8 cellular contexts compared by ENCODE assay signal in genomic region chr6:75602164-75602896, GRCh38. TPM values are rescaled to one million over a fixed set of nuclear protein-coding genes. Genes with fewer than 3 reads are reported as not detected.
DNase-seq lines count a peak whose midpoint lies in the region; ATAC-seq and TF ChIP-seq lines count a peak whose summit lies in the region.

No MANE protein-coding gene starts in this region.

- H3K27me3 ChIP-seq in BLaER1 (no peaks in the 10 kb centered on the region), Panc1 (ENCODE audit: control insufficient read depth, insufficient read depth, low read length) (no peaks in the 10 kb centered on the region), trophoblast cell (ENCODE audit: insufficient read depth, low read length) (no peaks in the 10 kb centered on the region)

- H3K4me1 ChIP-seq in BLaER1, result peaks cover 52% of the 10 kb centered on the region
- peaks cover 6% of the 10 kb centered on the region; the same call in 1 of the 2 replicates for H3K4me1 ChIP-seq in Panc1 (ENCODE audit: control insufficient read depth, insufficient read depth, low read length)
- peaks cover 3% of the 10 kb centered on the region in 2 experiments for H3K4me1 ChIP-seq in trophoblast cell (ENCODE audit: control insufficient read depth in 1 of 2, insufficient read depth in 2 of 2, low read length in 2 of 2)

- peak overlapping the region; percentile 74 for H3K4me2 ChIP-seq in BLaER1
- H3K4me2 ChIP-seq in trophoblast cell (ENCODE audit: low read length), result peak overlapping the region; percentile 70

- H3K36me3 Mint-ChIP-seq in glutamatergic neuron (ENCODE audit: unreplicated experiment) (no peaks in the 10 kb centered on the region), type B pancreatic cell (peaks cover 20% of the 10 kb centered on the region)

- H2BK5ac ChIP-seq in trophoblast cell (ENCODE audit: low read depth, low read length, poor library complexity), result peak overlapping the region; percentile 98

- peak overlapping the region; percentile 98 for H4K91ac ChIP-seq in trophoblast cell (ENCODE audit: low read depth, low read length)

- H3K79me1 ChIP-seq in trophoblast cell (ENCODE audit: low read length), result peaks cover 14% of the 10 kb centered on the region

- peak overlapping the region; percentile 76 for H2AK5ac ChIP-seq in trophoblast cell (ENCODE audit: low read length)

- intact Hi-C loops in Panc1 (cut with micrococcal nuclease; ENCODE audit: unreplicated experiment), result no loop called here

- peak overlapping the region; percentile 25 for H2BK12ac ChIP-seq in trophoblast cell (ENCODE audit: low read length)

- H3K36me3 ChIP-seq in BLaER1 (peaks cover 11% of the 10 kb centered on the region; the same call in 1 of the 2 replicates), Panc1 (ENCODE audit: control insufficient read depth, insufficient read depth, low read length) (peaks cover 2% of the 10 kb centered on the region; the same call in 1 of the 2 replicates), trophoblast cell (ENCODE audit: control insufficient read depth in 1 of 2, insufficient read depth in 2 of 2, low read length in 2 of 2) (peaks cover 0 to 4% of the 10 kb centered on the region in 2 experiments)

- H3K27ac ChIP-seq in BLaER1 (peak overlapping the region; percentile 100), Panc1 (ENCODE audit: low read length) (peak overlapping the region; percentile 90), trophoblast cell (ENCODE audit: low read depth, low read length) (peak overlapping the region; percentile 99)

- H3K4me3 Mint-ChIP-seq in glutamatergic neuron (ENCODE audit: unreplicated experiment) (peak overlapping the region; percentile 99), type B pancreatic cell (peak overlapping the region; percentile 99)

- H3K9me3 ChIP-seq in BLaER1 (no peaks in the 10 kb centered on the region), Panc1 (ENCODE audit: control insufficient read depth, insufficient read depth, low read depth, low read length) (no peaks in the 10 kb centered on the region), trophoblast cell (ENCODE audit: insufficient read depth, low read depth, low read length) (no peaks in the 10 kb centered on the region)

- H3K14ac ChIP-seq in trophoblast cell (ENCODE audit: low read length), result peak overlapping the region; percentile 95

- BruUV-seq in Panc1 (replicated peaks; lab: Mats Ljungman, UMichigan), result no TSS peak

- TF ChIP-seq CTCF in Panc1 (IDR thresholded peaks at IDR 0.05), result no peak
- no peak for TF ChIP-seq CTCF in glutamatergic neuron (IDR thresholded peaks at IDR 0.05; ENCODE audit: partially characterized antibody, unreplicated experiment)
- TF ChIP-seq CTCF in type B pancreatic cell (conservative IDR thresholded peaks at IDR 0.05), result no peak

- H2BK120ac ChIP-seq in trophoblast cell (ENCODE audit: insufficient read depth, low read length, poor library complexity), result peak overlapping the region; percentile 97

- POLR2A ChIA-PET in Panc1 (lab: Charles Lee), result interaction anchor here (0.8 kb wide), 1 partner anchor 89 kb away, joined by 4 read pairs; no protein-coding TSS in a partner anchor

- in situ Hi-C loops in Panc1 (cut with HindIII; ENCODE audit: low pct_unique_long_range_greater_than_20kb, low sequenced_read_pairs), result no loop called here

- peaks cover 24% of the 10 kb centered on the region for H3K79me2 ChIP-seq in trophoblast cell (ENCODE audit: control insufficient read depth, insufficient read depth, low read length, poor library complexity)

- DNase-seq in Panc1 (ENCODE audit: low read depth, low spot score), result no peak
- peak; percentile 39 for DNase-seq in activated gamma-delta T cell treated with Interleukin-2 at 50 U/mL for 16 hours
- peak; percentile 56 for DNase-seq in glutamatergic neuron
- peak; percentile 17 to 64 for DNase-seq in trophoblast cell
- DNase-seq in type B pancreatic cell (ENCODE audit: extremely low spot score, unreplicated experiment), result peak; percentile 78

- no CpG with 5 or more reads among the region's 75 CpGs for WGBS in trophoblast cell (ENCODE audit: extremely low coverage, insufficient coverage, insufficient read length)

- H3K4me3 ChIP-seq in BLaER1 (peak overlapping the region; percentile 91), Panc1 (ENCODE audit: low read depth in 2 of 2, low read length in 2 of 2) (peak overlapping the region; percentile 90 to 96), trophoblast cell (ENCODE audit: low read depth, low read length) (peak overlapping the region; percentile 87)

- H3K27me3 Mint-ChIP-seq in glutamatergic neuron (ENCODE audit: unreplicated experiment) (peaks cover 5% of the 10 kb centered on the region), type B pancreatic cell (no peaks in the 10 kb centered on the region)

- no peak overlapping the region for H3K23ac ChIP-seq in trophoblast cell (ENCODE audit: low read length)

- H3K9ac ChIP-seq in BLaER1 (peak overlapping the region; percentile 100), trophoblast cell (ENCODE audit: low read length) (peak overlapping the region; percentile 93)

- H3K4me1 Mint-ChIP-seq in glutamatergic neuron (ENCODE audit: low read depth, unreplicated experiment) (peaks cover 18% of the 10 kb centered on the region), type B pancreatic cell (ENCODE audit: unreplicated experiment) (peaks cover 35% of the 10 kb centered on the region)

- peaks cover 39% of the 10 kb centered on the region for H4K20me1 ChIP-seq in BLaER1

- CTCF ChIA-PET in Panc1 (lab: Charles Lee), result no interaction called here

- H2AFZ ChIP-seq in trophoblast cell (ENCODE audit: insufficient read depth, low read length, poor library complexity), result peak overlapping the region; percentile 95

- peak overlapping the region; percentile 97 for H3K18ac ChIP-seq in trophoblast cell (ENCODE audit: low read length)

- peak overlapping the region; percentile 98 for H3K27ac Mint-ChIP-seq in glutamatergic neuron (ENCODE audit: unreplicated experiment)
- H3K27ac Mint-ChIP-seq in type B pancreatic cell, result peak overlapping the region; percentile 97

- H3K4ac ChIP-seq in trophoblast cell (ENCODE audit: low read depth, low read length), result peak overlapping the region; percentile 99

- ATAC-seq in GM19035 (IDR thresholded peaks at IDR 0.05; ENCODE audit: unreplicated experiment), result peak; percentile 45
- ATAC-seq in HG03280 (IDR thresholded peaks at IDR 0.05; ENCODE audit: unreplicated experiment), result peak; percentile 39
- ATAC-seq in Panc1, result peak; percentile 75

- H4K12ac ChIP-seq in trophoblast cell (ENCODE audit: low read depth, low read length), result peak overlapping the region; percentile 97

- H4K8ac ChIP-seq in trophoblast cell (ENCODE audit: low read depth, low read length), result peak overlapping the region; percentile 98

- H3K9me3 Mint-ChIP-seq in glutamatergic neuron (ENCODE audit: unreplicated experiment), result peaks cover 6% of the 10 kb centered on the region
- peaks cover 11% of the 10 kb centered on the region for H3K9me3 Mint-ChIP-seq in type B pancreatic cell

RNA-seq across cellular contexts. Expression of gene SENP6, which starts 0.7 kb away (rescaled TPM):
- total RNA-seq in Panc1 (2021; ENCODE audit: unreplicated experiment) (58.7 TPM), glutamatergic neuron (ENCODE audit: unreplicated experiment) (113 TPM), type B pancreatic cell (ENCODE audit: low replicate concordance) (92.2 and 104 TPM in 2 replicates)
- 25.7 TPM for polyA plus RNA-seq in Panc1 (2012; ENCODE audit: insufficient read length)
- polyA plus RNA-seq in trophoblast cell (2013), result 50.3 and 51.1 TPM in 2 replicates
